8 cellular contexts compared by ENCODE assay signal in genomic region chrX:56231706-56232105, GRCh38. TPM values are rescaled to one million over a fixed set of nuclear protein-coding genes. Genes with fewer than 3 reads are reported as not detected.
DNase-seq lines count a peak whose midpoint lies in the region; FAIRE-seq and TF ChIP-seq lines count a peak whose summit lies in the region.
"Had no signal": no experiment of that assay in that cellular context is flagged by ENCODE, and none has a peak within 500 bp of the region (broad histone marks: within the 10 kb centered on the region; RNA-seq: fewer than 3 reads in every experiment).

No MANE protein-coding gene starts in this region.

- H3K4me1 ChIP-seq in astrocyte (ENCODE audit: insufficient read depth, low read length) (no peaks in the 10 kb centered on the region), iPS-20b (ENCODE audit: insufficient read depth, low read length) (no peaks in the 10 kb centered on the region; the same call in 1 of the 2 replicates), spleen (peaks cover 0 to 16% (median 2%) of the 10 kb centered on the region in 6 donors)

- no peak for TF ChIP-seq POLR2A in spleen (IDR thresholded peaks at IDR 0.05)

- peak overlapping the region; percentile 76 for H3K4me2 ChIP-seq in astrocyte (ENCODE audit: low read length)

- no peaks in the 10 kb centered on the region for H3K27me3 Mint-ChIP-seq in IgD-negative memory B cell
- peaks cover 16% of the 10 kb centered on the region for H3K27me3 Mint-ChIP-seq in astrocyte (ENCODE audit: low read depth, unreplicated experiment)
- peaks cover 5% of the 10 kb centered on the region; the same call in 1 of the 2 replicates for H3K27me3 Mint-ChIP-seq in HFFc6 (ENCODE audit: insufficient read depth)

- H3K4me1 Mint-ChIP-seq in IgD-negative memory B cell (peaks cover 10 to 29% (median 16%) of the 10 kb centered on the region in 3 donors), astrocyte (ENCODE audit: low read depth, unreplicated experiment) (no peaks in the 10 kb centered on the region), HFFc6 (ENCODE audit: low read depth) (no peaks in the 10 kb centered on the region)

- peak; percentile 5 for FAIRE-seq in astrocyte (lab: Jason Lieb, UNC)

- H3K27ac ChIP-seq in astrocyte (ENCODE audit: low read depth, low read length) (no peak overlapping the region), iPS-20b (ENCODE audit: low read length) (no peak overlapping the region), spleen (peak overlapping the region in 4 of 8 donors; percentile 60 to 73 (median 64))

- peaks cover 2% of the 10 kb centered on the region for H3K27me3 ChIP-seq in astrocyte (ENCODE audit: insufficient read depth, low read length)
- no peaks in the 10 kb centered on the region; the same call in 1 of the 2 replicates for H3K27me3 ChIP-seq in iPS-20b (ENCODE audit: insufficient read depth, low read length)
- H3K27me3 ChIP-seq in spleen (replicated peaks in 1 of 7) = peaks cover 0 to 24% (median 0%) of the 10 kb centered on the region in 7 donors

- WGBS in spleen, 5 donors = 49 to 60% (median 53%) methylated on average over 6 to 9 of the region's 9 CpGs

- H3K36me3 Mint-ChIP-seq in IgD-negative memory B cell = no peaks in the 10 kb centered on the region
- H3K36me3 Mint-ChIP-seq in astrocyte (ENCODE audit: low read depth, unreplicated experiment) = no peaks in the 10 kb centered on the region
- no peaks in the 10 kb centered on the region for H3K36me3 Mint-ChIP-seq in HFFc6 (ENCODE audit: low read depth)

- TF ChIP-seq CTCF in astrocyte (IDR thresholded peaks at IDR 0.05; ENCODE audit: insufficient read depth, low read depth, low read length) (no peak), spleen (IDR thresholded peaks at IDR 0.05 in 8 of 11, conservative IDR thresholded peaks at IDR 0.05 in 3 of 11) (no peak), HFFc6 (IDR thresholded peaks at IDR 0.05) (no peak)

- H2AFZ ChIP-seq in astrocyte (ENCODE audit: low read depth, low read length) = no peak overlapping the region

- H3K36me3 ChIP-seq in astrocyte (ENCODE audit: insufficient read depth, low read length) (no peaks in the 10 kb centered on the region), iPS-20b (ENCODE audit: insufficient read depth, low read depth, low read length) (no peaks in the 10 kb centered on the region), spleen (no peaks in the 10 kb centered on the region)

- no peak overlapping the region for H3K9ac ChIP-seq in astrocyte (ENCODE audit: low read length)
- H3K9ac ChIP-seq in iPS-20b (ENCODE audit: low read depth, low read length) = peak overlapping the region; percentile 64; the same call in 1 of the 2 replicates

- no peaks in the 10 kb centered on the region for H3K79me2 ChIP-seq in astrocyte (ENCODE audit: insufficient read depth, low read length)

- H3K4me3 ChIP-seq in astrocyte (ENCODE audit: insufficient read depth, low read depth, low read length) = no peak overlapping the region
- peak overlapping the region; percentile 76 for H3K4me3 ChIP-seq in iPS-20b (ENCODE audit: low read length)
- peak overlapping the region in 6 of 8 donors; percentile 30 to 70 (median 42) for H3K4me3 ChIP-seq in spleen

- DNase-seq in astrocyte (ENCODE audit: low read depth) = no peak
- DNase-seq in spleen = no peak
- no peak for DNase-seq in HFFc6
- no peak for DNase-seq in DMS 273 treated with DMSO at 0.1 percent for 48 hours (lab: John Stamatoyannopoulos, UW)
- no peak for DNase-seq in HT-29 (ENCODE audit: low spot score)
- DNase-seq: KG1 had no signal

- H4K20me1 ChIP-seq in astrocyte (ENCODE audit: insufficient read depth, low read length) = no peaks in the 10 kb centered on the region

- peak overlapping the region; percentile 66 to 98 (median 86) for H3K4me3 Mint-ChIP-seq in IgD-negative memory B cell
- peak overlapping the region; percentile 81 for H3K4me3 Mint-ChIP-seq in astrocyte (ENCODE audit: unreplicated experiment)
- H3K4me3 Mint-ChIP-seq in HFFc6 = no peak overlapping the region

- no peaks in the 10 kb centered on the region for H3K9me3 Mint-ChIP-seq in IgD-negative memory B cell
- H3K9me3 Mint-ChIP-seq in astrocyte (ENCODE audit: unreplicated experiment) = no peaks in the 10 kb centered on the region
- H3K9me3 Mint-ChIP-seq in HFFc6 = no peaks in the 10 kb centered on the region

- no peaks in the 10 kb centered on the region for H3K9me3 ChIP-seq in astrocyte (ENCODE audit: insufficient read depth, low read depth, low read length)
- no peaks in the 10 kb centered on the region for H3K9me3 ChIP-seq in iPS-20b (ENCODE audit: insufficient read depth, low read depth, low read length)
- H3K9me3 ChIP-seq in spleen = no peaks in the 10 kb centered on the region

- intact Hi-C loops in spleen (cut with DNase I; ENCODE audit: low total_unique reads) = no loop called here

- peak overlapping the region in 2 of 3 donors; percentile 3 to 49 for H3K27ac Mint-ChIP-seq in IgD-negative memory B cell
- no peak overlapping the region for H3K27ac Mint-ChIP-seq in astrocyte (ENCODE audit: unreplicated experiment)
- H3K27ac Mint-ChIP-seq in HFFc6 = no peak overlapping the region

RNA-seq across cellular contexts. Expression of gene KLF8, which starts 0.5 kb away (rescaled TPM):
- polyA plus RNA-seq in IgD-negative memory B cell (13.6 TPM), spleen (1 to 10 TPM; 3.0 to 3.9 (median 3.1) TPM)
- total RNA-seq in astrocyte (5.7 and 6.8 TPM in 2 replicates), spleen (10 to 100 TPM in 4 of 7 donors, 1 to 10 TPM in 3; 6.3 to 22.2 (median 12.0) TPM)
- total RNA-seq in HFFc6 (2021; fragmentation: NEBNext Ultra II Directional; extraction: Animal tissue kit (Norgen Biotek cat#: 25700)) = under 1 TPM in 3 of 6 experiments, not detected in 3; 0.03 to 0.09 (median 0.07) TPM
- 1.0 and 1.5 TPM in 2 replicates for total RNA-seq in HT-29 (2014; rRNA removed; shearing (Covaris generic))

Comparison
In these comparisons a context has a peak if more than half of its experiments do, and no peak if none do; other contexts are left out.
1. H3K27ac Mint-ChIP-seq: peak in IgD-negative memory B cell (2 of 3); none in astrocyte (single experiment) and HFFc6 (single experiment).